In the genomic region with DNA sequence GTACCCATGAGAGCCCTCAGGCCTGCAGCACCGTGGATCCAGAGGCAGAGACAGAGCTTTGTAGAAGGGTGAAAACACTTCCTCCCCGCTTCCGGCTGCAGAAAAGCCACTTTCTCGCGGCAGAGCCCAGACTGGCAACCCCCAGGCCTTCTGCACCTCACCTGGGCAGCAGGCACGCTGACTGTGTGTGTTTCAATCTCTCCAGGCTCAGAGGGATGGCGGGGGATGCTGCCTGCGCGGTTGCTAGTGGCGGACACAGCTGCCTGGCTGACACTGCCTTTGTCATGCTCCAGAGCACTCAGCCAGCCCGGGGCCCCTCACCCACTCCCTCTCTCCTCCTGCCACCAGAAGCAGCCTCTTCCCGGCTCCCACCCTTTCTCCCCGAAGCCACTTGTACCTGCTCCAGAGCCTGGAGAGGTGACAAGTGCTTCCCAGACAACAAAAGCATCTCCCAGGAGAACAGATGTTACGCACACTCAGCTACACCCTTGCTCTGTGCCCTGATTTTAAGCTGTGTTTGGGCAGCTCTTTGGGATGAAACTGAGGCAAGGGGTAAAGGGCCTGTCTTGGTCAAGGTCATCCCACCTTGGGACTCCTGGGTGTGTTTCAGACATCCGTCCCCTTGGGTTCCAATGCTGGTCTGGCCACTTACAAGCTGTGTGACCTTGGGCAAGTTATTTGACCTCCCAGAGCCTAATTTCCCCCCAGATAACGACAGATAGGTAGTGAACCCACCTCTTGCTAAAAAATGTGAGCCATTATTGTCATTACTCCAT, we compare ENCODE assay signal across 8 cellular contexts. TPM values are rescaled to one million over a fixed set of nuclear protein-coding genes. Genes with fewer than 3 reads are reported as not detected.
DNase-seq lines count a peak whose midpoint lies in the region; ATAC-seq and TF ChIP-seq lines count a peak whose summit lies in the region.

No MANE protein-coding gene starts in this region.

- H3K4me1 ChIP-seq in mucosa of stomach (ENCODE audit: control insufficient read depth, insufficient read depth, low read length), result peaks cover 10% of the 10 kb centered on the region

- peak overlapping the region; percentile 7 for H2AFZ ChIP-seq in SU-DHL-6 (ENCODE audit: low read depth, low read length, severe bottlenecking)

- H3K9ac ChIP-seq in SU-DHL-6 (ENCODE audit: low read length), result peak overlapping the region; percentile 81
- H3K9ac ChIP-seq in mucosa of stomach (ENCODE audit: low read length), result peak overlapping the region; percentile 44

- DNase-seq in Right ventricle myocardium inferior (ENCODE audit: missing footprints), result peak; percentile 49
- no peak for DNase-seq in left ventricle myocardium superior
- no peak for DNase-seq in caudate nucleus (lab: John Stamatoyannopoulos, UW)
- no peak for DNase-seq in GM19238 (ENCODE audit: insufficient read length, low spot score)

- peaks cover 28% of the 10 kb centered on the region for H3F3A ChIP-seq in SU-DHL-6 (ENCODE audit: insufficient read depth)

- intact Hi-C loops in Right ventricle myocardium inferior (cut with DNase I), result loop anchor here (2.0 kb wide), 1 partner anchor 34 kb away; the partner anchor contains the start of gene TFAP4
- intact Hi-C loops in left ventricle myocardium superior (cut with micrococcal nuclease), result no loop called here

- H3K27me3 ChIP-seq in SU-DHL-6 (ENCODE audit: low read length), result no peaks in the 10 kb centered on the region
- H3K27me3 ChIP-seq in mucosa of stomach (ENCODE audit: control insufficient read depth, insufficient read depth, low read length), result no peaks in the 10 kb centered on the region

- H4K20me1 ChIP-seq in SU-DHL-6 (ENCODE audit: low read depth, low read length), result no peaks in the 10 kb centered on the region

- ATAC-seq in Right ventricle myocardium inferior (no peak), left ventricle myocardium superior (no peak), HG02610 (IDR thresholded peaks at IDR 0.05; ENCODE audit: unreplicated experiment) (no peak), GM18907 (IDR thresholded peaks at IDR 0.05; ENCODE audit: unreplicated experiment) (no peak)

- peaks cover 29% of the 10 kb centered on the region for H3K79me2 ChIP-seq in SU-DHL-6 (ENCODE audit: insufficient read depth, low read length)

- no peak for TF ChIP-seq CTCF in SU-DHL-6 (IDR thresholded peaks at IDR 0.05; ENCODE audit: insufficient read depth, low read length, poor library complexity, severe bottlenecking)

- H3K27ac ChIP-seq in SU-DHL-6 (ENCODE audit: low read depth, low read length) (peak overlapping the region; percentile 88), caudate nucleus (ENCODE audit: low read depth, low read length) (peak overlapping the region; percentile 67)

- no peaks in the 10 kb centered on the region for H3K36me3 ChIP-seq in SU-DHL-6 (ENCODE audit: low read length)
- H3K36me3 ChIP-seq in mucosa of stomach (ENCODE audit: control insufficient read depth, insufficient read depth, low read length), result no peaks in the 10 kb centered on the region

- no peaks in the 10 kb centered on the region for H3K9me2 ChIP-seq in SU-DHL-6 (replicated peaks; ENCODE audit: insufficient read depth, low read length)

- peak overlapping the region; percentile 87 for H3K4me2 ChIP-seq in SU-DHL-6 (ENCODE audit: low read depth, low read length, poor library complexity, severe bottlenecking)

- H3K9me3 ChIP-seq in SU-DHL-6 (ENCODE audit: insufficient read depth, low read length), result no peaks in the 10 kb centered on the region
- H3K9me3 ChIP-seq in mucosa of stomach (ENCODE audit: control insufficient read depth, low read length), result no peaks in the 10 kb centered on the region

- H3K4me3 ChIP-seq in SU-DHL-6 (ENCODE audit: insufficient read depth, low read length, poor library complexity, severe bottlenecking) (peak overlapping the region; percentile 83), mucosa of stomach (ENCODE audit: low read length) (peak overlapping the region; percentile 40)

RNA-seq across cellular contexts. Expression of gene GLIS2, which starts 9.2 kb away (rescaled TPM):
- total RNA-seq in Right ventricle myocardium inferior (16.0 TPM), left ventricle myocardium superior (16.6 TPM)

RNA-seq across cellular contexts. Expression of gene TFAP4, which starts 33.8 kb away (rescaled TPM):
- 4.4 TPM for total RNA-seq in Right ventricle myocardium inferior
- 4.7 TPM for total RNA-seq in left ventricle myocardium superior

RNA-seq across cellular contexts. Expression of gene PAM16, which starts 44.5 kb away (rescaled TPM):
- total RNA-seq in Right ventricle myocardium inferior (73.4 TPM), left ventricle myocardium superior (70.0 TPM)
